In the genomic region with DNA sequence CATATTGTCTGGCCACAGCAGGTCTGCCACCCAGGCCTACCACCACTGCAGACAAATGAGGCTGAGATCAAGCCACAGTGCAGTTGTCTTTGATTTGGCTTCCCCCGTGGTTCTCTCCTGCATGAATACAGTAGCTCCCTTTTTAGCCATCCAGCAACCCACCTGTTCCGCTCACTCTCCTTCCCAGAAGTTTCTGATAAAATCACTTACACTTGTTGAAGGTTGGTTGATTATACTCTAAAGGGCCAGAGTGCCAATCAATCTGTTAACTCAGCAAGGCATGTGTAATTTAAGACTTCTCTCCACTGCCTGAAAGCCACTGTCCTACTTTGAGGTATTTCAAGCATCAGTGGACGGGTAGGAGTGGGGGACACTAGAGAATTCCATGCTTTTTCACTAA, we compare ENCODE assay signal across 15 cellular contexts. TPM values are rescaled to one million over a fixed set of nuclear protein-coding genes. Genes with fewer than 3 reads are reported as not detected.
A peak's percentile ranks its signal among the peaks of the same experiment; 100 is the strongest.
DNase-seq lines count a peak whose midpoint lies in the region; ATAC-seq, FAIRE-seq and TF ChIP-seq lines count a peak whose summit lies in the region.
"Had no signal": no experiment of that assay in that cellular context is flagged by ENCODE, and none has a peak within 500 bp of the region (broad histone marks: within the 10 kb centered on the region; RNA-seq: fewer than 3 reads in every experiment).

No MANE protein-coding gene starts in this region.

- H3K9me3 Mint-ChIP-seq in endodermal cell, result no peaks in the 10 kb centered on the region

- H3K4me1 ChIP-seq in HUES48 (ENCODE audit: control insufficient read depth, insufficient read depth, low read length) (peaks cover 17% of the 10 kb centered on the region; the same call in 1 of the 2 replicates), endodermal cell (ENCODE audit: control insufficient read depth, insufficient read depth, low read length) (peaks cover 11% of the 10 kb centered on the region), pancreas (peaks cover 0 to 8% (median 5%) of the 10 kb centered on the region in 3 donors)

- TF ChIP-seq CTCF in endodermal cell (conservative IDR thresholded peaks at IDR 0.05) (no peak), pancreas (IDR thresholded peaks at IDR 0.05) (no peak)

- H3K36me3 Mint-ChIP-seq in endodermal cell (ENCODE audit: low read depth), result no peaks in the 10 kb centered on the region

- peak overlapping the region; percentile 79 for H3K27ac Mint-ChIP-seq in endodermal cell

- intact Hi-C loops in pancreas (cut with DNase I), result no loop called here

- H3K36me3 ChIP-seq in HUES48 (ENCODE audit: control insufficient read depth, insufficient read depth, low read length) (no peaks in the 10 kb centered on the region), endodermal cell (ENCODE audit: control insufficient read depth, insufficient read depth, low read length) (no peaks in the 10 kb centered on the region), pancreas (no peaks in the 10 kb centered on the region)
- H3K36me3 ChIP-seq: HAP-1, SJSA1 had no signal

- peaks cover 39% of the 10 kb centered on the region for H3K4me1 Mint-ChIP-seq in endodermal cell

- DNase-seq in DMS79 treated with DMSO at 0.1 percent for 48 hours (lab: John Stamatoyannopoulos, UW) (peak; percentile 30), endodermal cell (no peak), pancreas (no peak), activated T-cell treated with anti-CD3 and anti-CD28 coated beads for 4 hours (no peak), middle frontal gyrus (ENCODE audit: extremely low spot score, low spot score) (no peak), NCI-H345 treated with DMSO at 0.1 percent for 48 hours (lab: John Stamatoyannopoulos, UW; ENCODE audit: unreplicated experiment) (no peak)
- DNase-seq: NCI-H1048, NCI-H2081 treated with DMSO at 0.1 percent for 48 hours, NCI-H446, PC-9, SW 1271 had no signal

- WGBS in endodermal cell (ENCODE audit: insufficient coverage in 1 of 2, insufficient read length in 1 of 2), 2 experiments, result 71 to 86% methylated on average over 2 to 3 of the region's 3 CpGs
- WGBS in pancreas, 2 donors, result 37 to 48% methylated on average over 3 of the region's 3 CpGs

- no peak overlapping the region for H3K4me3 Mint-ChIP-seq in endodermal cell

- no peaks in the 10 kb centered on the region for H3K27me3 Mint-ChIP-seq in endodermal cell (ENCODE audit: insufficient read depth)

- H3K27ac ChIP-seq in HUES48 (ENCODE audit: low read depth, low read length), result peak overlapping the region; percentile 3
- no peak overlapping the region for H3K27ac ChIP-seq in endodermal cell (ENCODE audit: low read depth, low read length)
- no peak overlapping the region for H3K27ac ChIP-seq in pancreas
- H3K27ac ChIP-seq: PC-9, SJSA1 had no signal

- H3K9me3 ChIP-seq in HUES48 (ENCODE audit: control insufficient read depth, insufficient read depth, low read length) (no peaks in the 10 kb centered on the region), endodermal cell (ENCODE audit: control insufficient read depth, low read length) (no peaks in the 10 kb centered on the region), pancreas (no peaks in the 10 kb centered on the region)
- H3K9me3 ChIP-seq: HAP-1, SJSA1 had no signal

- no peak for FAIRE-seq in pancreas (lab: Jason Lieb, UNC)

- no peak overlapping the region for H3K4me3 ChIP-seq in HUES48 (ENCODE audit: low read depth, low read length)
- no peak overlapping the region for H3K4me3 ChIP-seq in endodermal cell (ENCODE audit: low read length)
- H3K4me3 ChIP-seq in pancreas, result no peak overlapping the region
- H3K4me3 ChIP-seq: HAP-1, PC-9, SJSA1 had no signal

- H3K27me3 ChIP-seq in HUES48 (ENCODE audit: control insufficient read depth, insufficient read depth, low read length), result no peaks in the 10 kb centered on the region
- H3K27me3 ChIP-seq in endodermal cell (ENCODE audit: control insufficient read depth, insufficient read depth, low read length, poor library complexity, severe bottlenecking), result no peaks in the 10 kb centered on the region
- H3K27me3 ChIP-seq in pancreas, result no peaks in the 10 kb centered on the region

- H3K9ac ChIP-seq in HUES48 (ENCODE audit: low read depth, low read length) (no peak overlapping the region), endodermal cell (ENCODE audit: extremely low read depth, low read length, poor library complexity, severe bottlenecking) (no peak overlapping the region)

- peak in 3 of 4 donors; percentile 68 to 86 (median 80) for ATAC-seq in pancreas

RNA-seq across cellular contexts. Expression of a gene that starts 19.1 kb away (rescaled TPM):
- total RNA-seq in endodermal cell (100 to 1,000 TPM in 1 of 2 donors, 10 to 100 TPM in 1; 60.3 to 103 TPM), pancreas (1 to 10 TPM in 2 of 6 donors, under 1 TPM in 3, not detected in 1; 0.08 to 2.1 (median 0.28) TPM)
- polyA plus RNA-seq in endodermal cell (2013, experiment 1 of 2), result 27.6 TPM
- polyA plus RNA-seq in endodermal cell (2013, experiment 2 of 2), result 25.7 TPM
- polyA plus RNA-seq in pancreas, result under 1 TPM; 0.23 to 0.96 TPM
- total RNA-seq: HT1080 had no signal

Comparison
In these comparisons a context has a peak if more than half of its experiments do, and no peak if none do; other contexts are left out.
1. RNA of a gene that starts 19.1 kb away (total RNA-seq): 60.3 to 103 TPM in endodermal cell; 0.08 to 2.1 TPM in pancreas; every median in the first group is over 10 times any median in the second.